9 cellular contexts compared by ENCODE assay signal in genomic region chr1:108107658-108108057, GRCh38.
DNase-seq lines count a peak whose midpoint lies in the region; ATAC-seq, FAIRE-seq and TF ChIP-seq lines count a peak whose summit lies in the region.
"Had no signal": no experiment of that assay in that cellular context is flagged by ENCODE, and none has a peak within 500 bp of the region (broad histone marks: within the 10 kb centered on the region; RNA-seq: fewer than 3 reads in every experiment).

No MANE protein-coding gene starts in this region.

- intact Hi-C loops in PC-9 (cut with micrococcal nuclease; ENCODE audit: unreplicated experiment) (no loop called here), GM12878 (cut with micrococcal nuclease; ENCODE audit: unreplicated experiment) (no loop called here)

- TF ChIP-seq EP300 in GM12878 (IDR thresholded peaks at IDR 0.05; ENCODE audit: borderline replicate concordance in 1 of 2, control insufficient read depth in 1 of 2, low read depth in 2 of 2, low read length in 2 of 2) = no peak

- H3K4me1 ChIP-seq in PC-9 (replicated peaks; ENCODE audit: insufficient read depth) (no peaks in the 10 kb centered on the region), GM12878 (ENCODE audit: control insufficient read depth, insufficient read depth, low read length) (no peaks in the 10 kb centered on the region)

- DNase-seq in GM04503 (ENCODE audit: low read depth) = peak; percentile 17
- peak; percentile 16 to 46 for DNase-seq in PC-9
- no peak for DNase-seq in GM12878 (ENCODE audit: low read depth, low spot score)
- peak; percentile 52 to 58 for DNase-seq in stimulated activated CD4-positive, alpha-beta T cell treated with anti-CD3 and anti-CD28 coated beads, Interleukin-2, amount 100 ng/mL, for 24 hours
- DNase-seq in NCI-H446 (lab: John Stamatoyannopoulos, UW) = no peak
- DNase-seq in NOMO-1 (lab: John Stamatoyannopoulos, UW; ENCODE audit: unreplicated experiment in 2 of 2) = no peak
- DNase-seq in NCI-H1694 treated with DMSO at 0.1 percent for 48 hours (lab: John Stamatoyannopoulos, UW) = no peak
- DNase-seq: left colon had no signal

- no peak for TF ChIP-seq POLR2A in GM12878 (IDR thresholded peaks at IDR 0.05; ENCODE audit: low read depth, low read length)

- no peak overlapping the region for H3K9ac ChIP-seq in GM12878 (ENCODE audit: control insufficient read depth, insufficient read depth, low read length)

- CTCF ChIA-PET in PC-9 (lab: Charles Lee) = no interaction called here
- CTCF ChIA-PET in GM12878 (lab: Yijun Ruan, JAX) = interaction anchor here (1.2 kb wide), 1 partner anchor 22 kb away, joined by 3 read pairs; no protein-coding TSS in a partner anchor

- H4K20me1 ChIP-seq in PC-9 (ENCODE audit: insufficient read depth) = no peaks in the 10 kb centered on the region
- H4K20me1 ChIP-seq in GM12878 (ENCODE audit: control insufficient read depth, insufficient read depth) = no peaks in the 10 kb centered on the region

- peak; percentile 49; the same call in 2 of the 3 replicates for ATAC-seq in GM12878
- ATAC-seq in GM19467 (IDR thresholded peaks at IDR 0.05; ENCODE audit: unreplicated experiment) = no peak
- ATAC-seq: left colon had no signal

- TF ChIP-seq CTCF in PC-9 (conservative IDR thresholded peaks at IDR 0.05) (no peak), GM12878 (IDR thresholded peaks at IDR 0.05 in 2 of 3, conservative IDR thresholded peaks at IDR 0.05 in 1 of 3; ENCODE audit: control insufficient read depth in 2 of 3, extremely low read depth in 1 of 3, insufficient read depth in 1 of 3, low read depth in 3 of 3, low read length in 3 of 3) (no peak)

- H3K36me3 ChIP-seq in PC-9 (ENCODE audit: low read depth) (no peaks in the 10 kb centered on the region), GM12878 (ENCODE audit: control insufficient read depth in 2 of 2, insufficient read depth in 2 of 2, low read length in 1 of 2) (no peaks in the 10 kb centered on the region)

- no peak overlapping the region for H3K4me2 ChIP-seq in PC-9
- no peak overlapping the region for H3K4me2 ChIP-seq in GM12878 (ENCODE audit: control insufficient read depth, insufficient read depth)

- H3K79me2 ChIP-seq in PC-9 (ENCODE audit: low read depth) (no peaks in the 10 kb centered on the region), GM12878 (ENCODE audit: control insufficient read depth, insufficient read depth, low read length) (no peaks in the 10 kb centered on the region)

- POLR2A ChIA-PET in PC-9 (lab: Charles Lee; ENCODE audit: unreplicated experiment) = no interaction called here
- POLR2A ChIA-PET in GM12878 (lab: Charles Lee) = no interaction called here

- H3F3A ChIP-seq in PC-9 (ENCODE audit: insufficient read depth, low read depth) = no peaks in the 10 kb centered on the region

- SMC1A ChIA-PET in GM12878 (lab: Charles Lee; ENCODE audit: uncharacterized antibody, unreplicated experiment) = no interaction called here

- no peaks in the 10 kb centered on the region for H3K27me3 ChIP-seq in PC-9 (ENCODE audit: insufficient read depth, low read depth)
- no peaks in the 10 kb centered on the region for H3K27me3 ChIP-seq in GM12878 (replicated peaks in 1 of 2; ENCODE audit: control insufficient read depth in 2 of 2, insufficient read depth in 2 of 2, low read length in 1 of 2)

- no peaks in the 10 kb centered on the region for H3K9me2 ChIP-seq in PC-9 (ENCODE audit: insufficient read depth)

- WGBS in GM12878 (ENCODE audit: insufficient coverage, insufficient replicate concordance, low lambda C conversion rate, missing lambda C conversion rate) = 3% methylated on average over 4 of the region's 4 CpGs

- H3K27ac ChIP-seq in PC-9 (no peak overlapping the region), GM12878 (ENCODE audit: control insufficient read depth, insufficient read depth) (no peak overlapping the region)

- H3K9me3 ChIP-seq in PC-9 (ENCODE audit: insufficient read depth, low read depth) = no peaks in the 10 kb centered on the region; the same call in 1 of the 2 replicates
- H3K9me3 ChIP-seq in GM12878 (replicated peaks; ENCODE audit: control insufficient read depth, insufficient read depth, low read length) = no peaks in the 10 kb centered on the region

- no peak overlapping the region for H3K4me3 ChIP-seq in PC-9
- H3K4me3 ChIP-seq in GM12878 = no peak overlapping the region

- FAIRE-seq in GM12878 (lab: Jason Lieb, UNC) = no peak

- in situ Hi-C loops in GM12878 (cut with MboI) = no loop called here

- H2AFZ ChIP-seq in PC-9 (no peak overlapping the region), GM12878 (ENCODE audit: control insufficient read depth, low read depth, low read length) (no peak overlapping the region)

- BruUV-seq in PC-9 (replicated peaks; lab: Mats Ljungman, UMichigan) = no TSS peak
- no TSS peak for BruUV-seq in GM12878 (replicated peaks; lab: Mats Ljungman, UMichigan)

- RAD21 ChIA-PET in GM12878 (lab: Charles Lee; ENCODE audit: unreplicated experiment) = interaction anchor here (1.4 kb wide), 1 partner anchor 325 kb away, joined by 3 read pairs; no protein-coding TSS in a partner anchor

- TF ChIP-seq RAD21 in GM12878 (IDR thresholded peaks at IDR 0.05; ENCODE audit: insufficient read depth, low read depth, low read length) = no peak

TF ChIP-seq in GM12878, 131 proteins besides CTCF, POLR2A, EP300 and RAD21 (continues in another document):
- no peak for TF ChIP-seq SMARCA5 (IDR thresholded peaks at IDR 0.05)
- no peak for TF ChIP-seq SUPT20H (IDR thresholded peaks at IDR 0.05; ENCODE audit: borderline replicate concordance, control insufficient read depth, low read depth, low read length)
- no peak for TF ChIP-seq NKRF (conservative IDR thresholded peaks at IDR 0.05)
- TF ChIP-seq, protein P1, sequence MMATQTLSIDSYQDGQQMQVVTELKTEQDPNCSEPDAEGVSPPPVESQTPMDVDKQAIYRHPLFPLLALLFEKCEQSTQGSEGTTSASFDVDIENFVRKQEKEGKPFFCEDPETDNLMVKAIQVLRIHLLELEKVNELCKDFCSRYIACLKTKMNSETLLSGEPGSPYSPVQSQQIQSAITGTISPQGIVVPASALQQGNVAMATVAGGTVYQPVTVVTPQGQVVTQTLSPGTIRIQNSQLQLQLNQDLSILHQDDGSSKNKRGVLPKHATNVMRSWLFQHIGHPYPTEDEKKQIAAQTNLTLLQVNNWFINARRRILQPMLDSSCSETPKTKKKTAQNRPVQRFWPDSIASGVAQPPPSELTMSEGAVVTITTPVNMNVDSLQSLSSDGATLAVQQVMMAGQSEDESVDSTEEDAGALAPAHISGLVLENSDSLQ (IDR thresholded peaks at IDR 0.05) = no peak
- TF ChIP-seq, protein P2, sequence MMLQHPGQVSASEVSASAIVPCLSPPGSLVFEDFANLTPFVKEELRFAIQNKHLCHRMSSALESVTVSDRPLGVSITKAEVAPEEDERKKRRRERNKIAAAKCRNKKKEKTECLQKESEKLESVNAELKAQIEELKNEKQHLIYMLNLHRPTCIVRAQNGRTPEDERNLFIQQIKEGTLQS (IDR thresholded peaks at IDR 0.05; ENCODE audit: borderline replicate concordance, extremely low read depth, low read depth, low read length) = no peak
- TF ChIP-seq, protein P3, sequence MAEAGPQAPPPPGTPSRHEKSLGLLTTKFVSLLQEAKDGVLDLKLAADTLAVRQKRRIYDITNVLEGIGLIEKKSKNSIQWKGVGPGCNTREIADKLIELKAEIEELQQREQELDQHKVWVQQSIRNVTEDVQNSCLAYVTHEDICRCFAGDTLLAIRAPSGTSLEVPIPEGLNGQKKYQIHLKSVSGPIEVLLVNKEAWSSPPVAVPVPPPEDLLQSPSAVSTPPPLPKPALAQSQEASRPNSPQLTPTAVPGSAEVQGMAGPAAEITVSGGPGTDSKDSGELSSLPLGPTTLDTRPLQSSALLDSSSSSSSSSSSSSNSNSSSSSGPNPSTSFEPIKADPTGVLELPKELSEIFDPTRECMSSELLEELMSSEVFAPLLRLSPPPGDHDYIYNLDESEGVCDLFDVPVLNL (IDR thresholded peaks at IDR 0.05; ENCODE audit: low read depth, low read length) = no peak
- no peak for TF ChIP-seq BACH1 (IDR thresholded peaks at IDR 0.05; ENCODE audit: borderline replicate concordance)
- no peak for TF ChIP-seq ZNF24 (IDR thresholded peaks at IDR 0.05)
- TF ChIP-seq KAT2A (conservative IDR thresholded peaks at IDR 0.05; ENCODE audit: control insufficient read depth, low read depth, low read length) = no peak
- no peak for TF ChIP-seq HSF1 (IDR thresholded peaks at IDR 0.05; ENCODE audit: low read depth, low read length)

Comparison
In these comparisons a context has a peak if more than half of its experiments do, and no peak if none do; other contexts are left out.
1. DNase-seq: peak in GM04503 (single experiment), PC-9 (2 of 2) and stimulated activated CD4-positive, alpha-beta T cell treated with anti-CD3 and anti-CD28 coated beads, Interleukin-2, amount 100 ng/mL, for 24 hours (2 of 2); none in GM12878 (single experiment), NCI-H446 (0 of 2), NOMO-1 (0 of 2) and NCI-H1694 treated with DMSO at 0.1 percent for 48 hours (single experiment).